In the genomic region with DNA sequence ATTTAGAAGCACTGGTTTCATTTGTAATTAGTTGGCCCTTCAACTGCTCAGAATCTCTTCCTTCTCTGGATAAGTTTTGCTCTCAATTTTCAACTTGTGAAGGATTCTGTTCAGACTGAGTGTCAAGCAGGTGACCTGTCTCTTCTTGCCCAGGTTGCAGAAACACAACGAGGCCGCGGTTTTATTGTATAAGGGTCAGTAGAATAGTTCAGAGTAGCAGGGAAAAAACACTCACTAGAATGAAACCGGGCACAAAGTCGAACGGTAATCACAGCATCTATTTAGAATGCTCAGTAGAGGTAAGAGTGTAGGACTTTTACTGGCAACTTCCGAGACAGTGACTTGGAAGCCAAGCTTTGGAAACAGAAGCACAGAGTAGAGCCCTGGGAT, we compare ENCODE assay signal across 19 cellular contexts.
"Had no signal": no experiment of that assay in that cellular context is flagged by ENCODE, and none has a peak within 500 bp of the region (broad histone marks: within the 10 kb centered on the region; RNA-seq: fewer than 3 reads in every experiment).

No MANE protein-coding gene starts in this region.

- DNase-seq: effector CD4-positive, alpha-beta T cell; endodermal cell; foreskin melanocyte; islet precursor cell; natural killer cell; nucleus accumbens; ovary; small intestine; stimulated activated CD4-positive, alpha-beta T cell treated with anti-CD3 and anti-CD28 coated beads, Interleukin-2, amount 100 ng/mL, for 48 hours; stimulated activated CD8-positive, alpha-beta memory T cell treated with anti-CD3 and anti-CD28 coated beads, Interleukin-4, amount 100 ng/mL, for 48 hours; stimulated activated naive CD8-positive, alpha-beta T cell treated with anti-CD3 and anti-CD28 coated beads, Interleukin-15, Interleukin-2, amounts not matched to agents 100 U/mL and 50 U/mL, for 24 hours; tibial artery; upper lobe of left lung had no signal

- FAIRE-seq: small intestine had no signal

- H3K36me3 Mint-ChIP-seq: natural killer cell; stimulated activated effector memory CD8-positive, alpha-beta T cell treated with anti-CD3 and anti-CD28 coated beads, Interleukin-12 subunit alpha, Interleukin-12 subunit beta, amount 100 ng/mL, for 72 hours had no signal

- H3K27me3 ChIP-seq: ovary, right atrium auricular region, suprapubic skin, tibial artery, upper lobe of left lung, vagina had no signal

- H3K27ac ChIP-seq: ovary, suprapubic skin, tibial artery, vagina had no signal

- H3K9me3 ChIP-seq: ovary, right atrium auricular region, suprapubic skin, tibial artery, upper lobe of left lung, vagina had no signal

- H3K27me3 Mint-ChIP-seq: central memory CD8-positive, alpha-beta T cell had no signal

- H3K9me3 Mint-ChIP-seq: central memory CD8-positive, alpha-beta T cell; natural killer cell; neural crest cell; stimulated activated effector memory CD8-positive, alpha-beta T cell treated with anti-CD3 and anti-CD28 coated beads, Interleukin-12 subunit alpha, Interleukin-12 subunit beta, amount 100 ng/mL, for 72 hours had no signal

- H3K4me1 Mint-ChIP-seq: central memory CD8-positive, alpha-beta T cell; endodermal cell; stimulated activated effector memory CD8-positive, alpha-beta T cell treated with anti-CD3 and anti-CD28 coated beads, Interleukin-12 subunit alpha, Interleukin-12 subunit beta, amount 100 ng/mL, for 72 hours had no signal

- H3K4me3 ChIP-seq: ovary, right atrium auricular region, suprapubic skin, tibial artery, upper lobe of left lung, vagina had no signal

- H3K4me3 Mint-ChIP-seq: central memory CD8-positive, alpha-beta T cell; endodermal cell; natural killer cell; neural crest cell; stimulated activated effector memory CD8-positive, alpha-beta T cell treated with anti-CD3 and anti-CD28 coated beads, Interleukin-12 subunit alpha, Interleukin-12 subunit beta, amount 100 ng/mL, for 72 hours had no signal

- H3K27ac Mint-ChIP-seq: endodermal cell; natural killer cell; stimulated activated effector memory CD8-positive, alpha-beta T cell treated with anti-CD3 and anti-CD28 coated beads, Interleukin-12 subunit alpha, Interleukin-12 subunit beta, amount 100 ng/mL, for 72 hours had no signal

- ATAC-seq: natural killer cell; stimulated activated effector memory CD8-positive, alpha-beta T cell treated with anti-CD3 and anti-CD28 coated beads, Interleukin-12 subunit alpha, Interleukin-12 subunit beta, amount 100 ng/mL, for 72 hours; stimulated activated naive CD8-positive, alpha-beta T cell treated with anti-CD3 and anti-CD28 coated beads, Interleukin-15, Interleukin-2, amounts not matched to agents 100 U/mL and 50 U/mL, for 24 hours had no signal

- H3K36me3 ChIP-seq: ovary, right atrium auricular region, suprapubic skin, tibial artery, upper lobe of left lung, vagina had no signal
